ENCODE assay signal across 11 cellular contexts in the genomic region with DNA sequence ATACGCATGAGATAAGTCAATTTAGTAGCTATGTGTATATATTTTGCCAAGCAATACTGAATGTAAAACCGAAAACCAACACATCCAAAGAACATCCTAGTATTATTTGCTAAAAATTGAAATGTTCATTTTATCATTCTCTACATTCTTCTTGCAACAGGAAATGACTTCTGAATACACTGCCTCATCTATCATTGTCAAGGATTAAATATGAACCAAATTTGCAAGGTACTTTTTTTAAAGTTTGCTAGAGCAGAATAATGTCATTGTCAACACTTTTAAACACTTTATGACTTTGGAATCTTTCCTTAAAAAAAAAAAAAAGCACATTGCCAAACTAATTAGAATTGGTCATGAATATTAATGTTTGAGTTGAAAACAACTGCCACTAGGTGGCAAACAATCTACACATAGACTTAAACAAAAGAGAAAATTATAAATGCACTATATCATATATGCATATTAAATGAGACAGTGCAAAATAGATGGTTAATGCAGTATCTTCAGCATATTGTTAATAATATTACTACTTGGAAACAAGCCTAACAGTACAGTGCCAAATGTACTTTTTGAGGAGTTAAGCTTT. TPM values are rescaled to one million over a fixed set of nuclear protein-coding genes. Genes with fewer than 3 reads are reported as not detected.
DNase-seq lines count a peak whose midpoint lies in the region; ATAC-seq, FAIRE-seq and TF ChIP-seq lines count a peak whose summit lies in the region.
"Had no signal": no experiment of that assay in that cellular context is flagged by ENCODE, and none has a peak within 500 bp of the region (broad histone marks: within the 10 kb centered on the region; RNA-seq: fewer than 3 reads in every experiment).

No MANE protein-coding gene starts in this region.

- H3K27ac Mint-ChIP-seq in brain (no peak overlapping the region), mesothelial cell of epicardium (no peak overlapping the region)

- intact Hi-C loops in prostate gland (cut with DNase I) (no loop called here), posterior cingulate gyrus (cut with DNase I) (loop anchor here (2.0 kb wide), 1 partner anchor 43 kb away; no protein-coding TSS in a partner anchor)

- no peaks in the 10 kb centered on the region for H3K36me3 ChIP-seq in prostate gland

- H3K9me3 ChIP-seq in prostate gland, result no peaks in the 10 kb centered on the region

- FAIRE-seq in D721Med (lab: Jason Lieb, UNC) (no peak), GM12892 (lab: Jason Lieb, UNC) (no peak)
- FAIRE-seq: islet of Langerhans had no signal

- H3K9me3 Mint-ChIP-seq in brain (no peaks in the 10 kb centered on the region), mesothelial cell of epicardium (no peaks in the 10 kb centered on the region)

- H3K4me3 Mint-ChIP-seq in brain (no peak overlapping the region), mesothelial cell of epicardium (no peak overlapping the region)

- no peak overlapping the region for H3K4me3 ChIP-seq in prostate gland

- ATAC-seq in GM21526 (IDR thresholded peaks at IDR 0.05; ENCODE audit: low FRiP score, unreplicated experiment), result no peak

- H3K27me3 ChIP-seq in prostate gland (replicated peaks; ENCODE audit: insufficient read depth), result no peaks in the 10 kb centered on the region

- peak; percentile 49 for TF ChIP-seq RAD21 in Ishikawa (IDR thresholded peaks at IDR 0.05; ENCODE audit: low read depth)

- TF ChIP-seq CTCF in D721Med (IDR thresholded peaks at IDR 0.05; ENCODE audit: insufficient read depth, missing control alignments) (peak; percentile 29), brain (conservative IDR thresholded peaks at IDR 0.05) (peak; percentile 53 to 62), mesothelial cell of epicardium (IDR thresholded peaks at IDR 0.05; ENCODE audit: unreplicated experiment) (peak; percentile 63), prostate gland (IDR thresholded peaks at IDR 0.05) (peak in 2 of 4 experiments; percentile 42 to 52)

- DNase-seq in D721Med (ENCODE audit: insufficient read length, low spot score), result no peak
- DNase-seq in mesothelial cell of epicardium (ENCODE audit: low spot score in 2 of 2, unreplicated experiment in 2 of 2), result no peak
- DNase-seq in prostate gland (ENCODE audit: low spot score), result no peak
- DNase-seq in posterior cingulate gyrus, result no peak
- DNase-seq in GM12892 (ENCODE audit: insufficient read length), result no peak
- DNase-seq: activated T-cell treated with anti-CD3 and anti-CD28 coated beads, Interleukin-2, amount 50 U/mL, for 48 hours; NCI-H2171 had no signal

- H3K27me3 Mint-ChIP-seq in brain (no peaks in the 10 kb centered on the region), mesothelial cell of epicardium (ENCODE audit: low read depth) (peaks cover 16% of the 10 kb centered on the region)

- H3K36me3 Mint-ChIP-seq in brain (no peaks in the 10 kb centered on the region), mesothelial cell of epicardium (no peaks in the 10 kb centered on the region)

- no peaks in the 10 kb centered on the region for H3K4me1 Mint-ChIP-seq in brain
- no peaks in the 10 kb centered on the region for H3K4me1 Mint-ChIP-seq in mesothelial cell of epicardium

- no peak overlapping the region for H3K27ac ChIP-seq in prostate gland

- TF ChIP-seq EP300 in Ishikawa (IDR thresholded peaks at IDR 0.05; ENCODE audit: borderline replicate concordance), result no peak

- 75% methylated on average over 2 of the region's 2 CpGs for WGBS in prostate gland

- no peaks in the 10 kb centered on the region for H3K4me1 ChIP-seq in prostate gland (replicated peaks)

- TF ChIP-seq POLR2A in prostate gland (IDR thresholded peaks at IDR 0.05) (no peak), GM12892 (IDR thresholded peaks at IDR 0.05; ENCODE audit: low read depth, low read length) (no peak)

TF ChIP-seq in Ishikawa, 13 proteins besides CTCF, POLR2A, EP300 and RAD21:
- TF ChIP-seq TAF1 (IDR thresholded peaks at IDR 0.05; ENCODE audit: low read depth), result no peak
- no peak for TF ChIP-seq CEBPB (IDR thresholded peaks at IDR 0.05)
- TF ChIP-seq, protein P1, sequence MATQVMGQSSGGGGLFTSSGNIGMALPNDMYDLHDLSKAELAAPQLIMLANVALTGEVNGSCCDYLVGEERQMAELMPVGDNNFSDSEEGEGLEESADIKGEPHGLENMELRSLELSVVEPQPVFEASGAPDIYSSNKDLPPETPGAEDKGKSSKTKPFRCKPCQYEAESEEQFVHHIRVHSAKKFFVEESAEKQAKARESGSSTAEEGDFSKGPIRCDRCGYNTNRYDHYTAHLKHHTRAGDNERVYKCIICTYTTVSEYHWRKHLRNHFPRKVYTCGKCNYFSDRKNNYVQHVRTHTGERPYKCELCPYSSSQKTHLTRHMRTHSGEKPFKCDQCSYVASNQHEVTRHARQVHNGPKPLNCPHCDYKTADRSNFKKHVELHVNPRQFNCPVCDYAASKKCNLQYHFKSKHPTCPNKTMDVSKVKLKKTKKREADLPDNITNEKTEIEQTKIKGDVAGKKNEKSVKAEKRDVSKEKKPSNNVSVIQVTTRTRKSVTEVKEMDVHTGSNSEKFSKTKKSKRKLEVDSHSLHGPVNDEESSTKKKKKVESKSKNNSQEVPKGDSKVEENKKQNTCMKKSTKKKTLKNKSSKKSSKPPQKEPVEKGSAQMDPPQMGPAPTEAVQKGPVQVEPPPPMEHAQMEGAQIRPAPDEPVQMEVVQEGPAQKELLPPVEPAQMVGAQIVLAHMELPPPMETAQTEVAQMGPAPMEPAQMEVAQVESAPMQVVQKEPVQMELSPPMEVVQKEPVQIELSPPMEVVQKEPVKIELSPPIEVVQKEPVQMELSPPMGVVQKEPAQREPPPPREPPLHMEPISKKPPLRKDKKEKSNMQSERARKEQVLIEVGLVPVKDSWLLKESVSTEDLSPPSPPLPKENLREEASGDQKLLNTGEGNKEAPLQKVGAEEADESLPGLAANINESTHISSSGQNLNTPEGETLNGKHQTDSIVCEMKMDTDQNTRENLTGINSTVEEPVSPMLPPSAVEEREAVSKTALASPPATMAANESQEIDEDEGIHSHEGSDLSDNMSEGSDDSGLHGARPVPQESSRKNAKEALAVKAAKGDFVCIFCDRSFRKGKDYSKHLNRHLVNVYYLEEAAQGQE (IDR thresholded peaks at IDR 0.05; ENCODE audit: low read depth), result no peak
- TF ChIP-seq CREB1 (IDR thresholded peaks at IDR 0.05; ENCODE audit: low read depth), result no peak
- TF ChIP-seq, protein P2, sequence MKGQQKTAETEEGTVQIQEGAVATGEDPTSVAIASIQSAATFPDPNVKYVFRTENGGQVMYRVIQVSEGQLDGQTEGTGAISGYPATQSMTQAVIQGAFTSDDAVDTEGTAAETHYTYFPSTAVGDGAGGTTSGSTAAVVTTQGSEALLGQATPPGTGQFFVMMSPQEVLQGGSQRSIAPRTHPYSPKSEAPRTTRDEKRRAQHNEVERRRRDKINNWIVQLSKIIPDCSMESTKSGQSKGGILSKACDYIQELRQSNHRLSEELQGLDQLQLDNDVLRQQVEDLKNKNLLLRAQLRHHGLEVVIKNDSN (IDR thresholded peaks at IDR 0.05), result no peak
- no peak for TF ChIP-seq YY1 (IDR thresholded peaks at IDR 0.05; ENCODE audit: low read depth)
- no peak for TF ChIP-seq NFIC (IDR thresholded peaks at IDR 0.05)
- TF ChIP-seq, protein P3, sequence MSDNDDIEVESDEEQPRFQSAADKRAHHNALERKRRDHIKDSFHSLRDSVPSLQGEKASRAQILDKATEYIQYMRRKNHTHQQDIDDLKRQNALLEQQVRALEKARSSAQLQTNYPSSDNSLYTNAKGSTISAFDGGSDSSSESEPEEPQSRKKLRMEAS (IDR thresholded peaks at IDR 0.05), result no peak
- TF ChIP-seq FOXM1 (IDR thresholded peaks at IDR 0.05; ENCODE audit: borderline replicate concordance, low read depth), result no peak
- TF ChIP-seq TEAD4 (IDR thresholded peaks at IDR 0.05), result no peak
- no peak for TF ChIP-seq ZBTB7A (IDR thresholded peaks at IDR 0.05; ENCODE audit: low read depth)
- no peak for TF ChIP-seq TCF12 (IDR thresholded peaks at IDR 0.05; ENCODE audit: low read depth)
- no peak for TF ChIP-seq EGR1 (IDR thresholded peaks at IDR 0.05)

RNA-seq across cellular contexts. Expression of a gene that starts 32.5 kb away (rescaled TPM):
- not detected for polyA plus RNA-seq in brain (ENCODE audit: insufficient read depth, low read depth, low replicate concordance)
- total RNA-seq in mesothelial cell of epicardium (not detected in 3 replicates), prostate gland (not detected)
- not detected for polyA plus RNA-seq in GM12892 (2012; ENCODE audit: missing spikeins)
